In the genomic region with DNA sequence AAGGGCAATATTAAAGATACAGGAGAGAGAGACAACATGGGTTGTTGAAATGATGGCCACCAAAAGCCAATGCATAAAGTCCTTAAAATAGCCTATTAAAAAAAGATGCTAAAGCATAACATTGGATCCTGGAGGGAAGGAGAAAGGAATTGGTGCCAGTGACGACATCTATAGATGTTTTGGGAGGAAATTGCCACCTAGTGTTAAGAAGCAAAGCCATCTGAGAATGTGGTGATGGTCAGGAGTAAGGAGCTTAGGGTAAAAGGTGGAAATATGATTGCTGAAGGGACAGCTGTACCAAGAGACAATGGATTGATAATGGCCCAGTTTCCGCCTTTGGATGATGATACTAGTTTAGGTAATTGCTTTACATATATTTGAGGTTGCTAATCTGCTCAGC, we compare ENCODE assay signal across 1 cellular context.
TF ChIP-seq lines count a peak whose summit lies in the region.

No MANE protein-coding gene starts in this region.

TF ChIP-seq in HCT116, 20 proteins besides CTCF, POLR2A, EP300 and RAD21 (continued from another document):
- TF ChIP-seq REST (IDR thresholded peaks at IDR 0.05; ENCODE audit: low read depth), result no peak
- TF ChIP-seq SP1 (IDR thresholded peaks at IDR 0.05; ENCODE audit: low read depth), result no peak
- TF ChIP-seq CBX3 (IDR thresholded peaks at IDR 0.05; ENCODE audit: low read depth), result no peak
- TF ChIP-seq, protein P1, sequence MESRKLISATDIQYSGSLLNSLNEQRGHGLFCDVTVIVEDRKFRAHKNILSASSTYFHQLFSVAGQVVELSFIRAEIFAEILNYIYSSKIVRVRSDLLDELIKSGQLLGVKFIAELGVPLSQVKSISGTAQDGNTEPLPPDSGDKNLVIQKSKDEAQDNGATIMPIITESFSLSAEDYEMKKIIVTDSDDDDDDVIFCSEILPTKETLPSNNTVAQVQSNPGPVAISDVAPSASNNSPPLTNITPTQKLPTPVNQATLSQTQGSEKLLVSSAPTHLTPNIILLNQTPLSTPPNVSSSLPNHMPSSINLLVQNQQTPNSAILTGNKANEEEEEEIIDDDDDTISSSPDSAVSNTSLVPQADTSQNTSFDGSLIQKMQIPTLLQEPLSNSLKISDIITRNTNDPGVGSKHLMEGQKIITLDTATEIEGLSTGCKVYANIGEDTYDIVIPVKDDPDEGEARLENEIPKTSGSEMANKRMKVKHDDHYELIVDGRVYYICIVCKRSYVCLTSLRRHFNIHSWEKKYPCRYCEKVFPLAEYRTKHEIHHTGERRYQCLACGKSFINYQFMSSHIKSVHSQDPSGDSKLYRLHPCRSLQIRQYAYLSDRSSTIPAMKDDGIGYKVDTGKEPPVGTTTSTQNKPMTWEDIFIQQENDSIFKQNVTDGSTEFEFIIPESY (IDR thresholded peaks at IDR 0.05; ENCODE audit: extremely low read depth, insufficient replicate concordance, low read length), result no peak
- TF ChIP-seq SRF (IDR thresholded peaks at IDR 0.05; ENCODE audit: low read depth), result no peak
- TF ChIP-seq CEBPB (IDR thresholded peaks at IDR 0.05; ENCODE audit: low read depth), result no peak
- TF ChIP-seq, protein P2, sequence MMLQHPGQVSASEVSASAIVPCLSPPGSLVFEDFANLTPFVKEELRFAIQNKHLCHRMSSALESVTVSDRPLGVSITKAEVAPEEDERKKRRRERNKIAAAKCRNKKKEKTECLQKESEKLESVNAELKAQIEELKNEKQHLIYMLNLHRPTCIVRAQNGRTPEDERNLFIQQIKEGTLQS (IDR thresholded peaks at IDR 0.05), result no peak
- TF ChIP-seq POLR2AphosphoS5 (IDR thresholded peaks at IDR 0.05; ENCODE audit: low read depth, low read length), result no peak
- TF ChIP-seq ZFX (IDR thresholded peaks at IDR 0.05), result no peak
- no peak for TF ChIP-seq EZH2 (IDR thresholded peaks at IDR 0.05)
- no peak for TF ChIP-seq EGR1 (IDR thresholded peaks at IDR 0.05; ENCODE audit: low read depth)
- no peak for TF ChIP-seq JUND (IDR thresholded peaks at IDR 0.05)
- no peak for TF ChIP-seq YY1 (IDR thresholded peaks at IDR 0.05; ENCODE audit: extremely low read depth, insufficient replicate concordance, low read depth, low read length)
- no peak for TF ChIP-seq EZH2phosphoT487 (IDR thresholded peaks at IDR 0.05; ENCODE audit: borderline replicate concordance)
- TF ChIP-seq MAX (IDR thresholded peaks at IDR 0.05), result no peak
TF ChIP-seq in HCT116: peak in this region for 0.
